8 cellular contexts compared by ENCODE assay signal in the genomic region with DNA sequence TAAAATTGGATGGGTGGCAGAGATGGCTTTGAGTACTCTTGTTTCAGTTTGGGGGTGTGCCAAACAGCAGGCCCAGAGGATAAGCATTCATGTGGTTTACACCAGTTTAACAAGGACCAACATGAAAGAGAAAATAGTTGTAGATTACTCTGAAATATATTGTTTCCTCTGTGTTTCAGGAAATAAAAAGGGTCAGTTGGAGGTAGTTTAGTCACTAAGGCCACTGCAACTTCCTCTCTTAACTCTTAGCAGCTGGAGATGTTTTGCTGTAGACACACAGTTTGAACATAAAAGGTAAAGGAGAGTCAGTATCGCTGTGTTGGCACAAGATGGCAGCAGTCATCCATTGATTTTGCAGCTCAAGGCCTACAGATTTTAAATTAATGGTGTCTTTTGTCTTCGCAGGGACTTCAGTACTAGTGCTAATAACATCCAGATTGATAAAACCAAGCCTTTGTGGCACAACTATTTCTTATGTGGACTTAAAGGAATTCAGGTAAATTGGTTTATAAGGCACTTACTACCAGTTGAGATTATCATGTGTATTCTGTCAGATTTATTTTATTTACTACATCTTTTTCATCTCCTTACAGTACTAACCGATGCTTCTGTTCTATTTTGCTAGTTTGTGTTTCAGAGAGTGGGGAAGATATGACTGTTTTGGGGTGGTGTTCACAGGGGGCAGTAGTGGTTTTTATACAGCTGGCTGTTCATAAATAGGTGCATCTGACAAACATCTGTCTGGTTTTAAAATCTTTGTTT.
A peak's percentile ranks its signal among the peaks of the same experiment; 100 is the strongest.
DNase-seq lines count a peak whose midpoint lies in the region; ATAC-seq and TF ChIP-seq lines count a peak whose summit lies in the region.

No MANE protein-coding gene starts in this region.

- TF ChIP-seq CTCF in epithelial cell of esophagus (IDR thresholded peaks at IDR 0.05; ENCODE audit: insufficient read depth, low read depth, low read length, missing control alignments) (peak; percentile 83), testis (IDR thresholded peaks at IDR 0.05) (peak; percentile 57 to 68 (median 61))

- H3K27ac ChIP-seq in testis = no peak overlapping the region

- H3K27me3 ChIP-seq in testis = no peaks in the 10 kb centered on the region

- H3K4me3 ChIP-seq in epithelial cell of esophagus (ENCODE audit: low read length) (no peak overlapping the region), testis (no peak overlapping the region)

- H3K36me3 Mint-ChIP-seq in activated CD4-positive, alpha-beta T cell treated with anti-CD3 and anti-CD28 coated beads, Interleukin-2, amount 10 ng/mL, durations not matched to agents 7 days and 5 days (ENCODE audit: low read depth) = peaks cover 29% of the 10 kb centered on the region

- POLR2A ChIA-PET in activated CD4-positive, alpha-beta T cell treated with anti-CD3 and anti-CD28 coated beads, Interleukin-2, amount 10 ng/mL, durations not matched to agents 7 days and 5 days (lab: Charles Lee) = no interaction called here

- peak overlapping the region; percentile 76 for H3K27ac Mint-ChIP-seq in activated CD4-positive, alpha-beta T cell treated with anti-CD3 and anti-CD28 coated beads, Interleukin-2, amount 10 ng/mL, durations not matched to agents 7 days and 5 days

- ATAC-seq in GM18870 (IDR thresholded peaks at IDR 0.05; ENCODE audit: unreplicated experiment) (peak; percentile 91), HG03108 (IDR thresholded peaks at IDR 0.05; ENCODE audit: unreplicated experiment) (peak; percentile 83)

- TF ChIP-seq POLR2A in testis (IDR thresholded peaks at IDR 0.05) = no peak

- no peaks in the 10 kb centered on the region for H3K27me3 Mint-ChIP-seq in activated CD4-positive, alpha-beta T cell treated with anti-CD3 and anti-CD28 coated beads, Interleukin-2, amount 10 ng/mL, durations not matched to agents 7 days and 5 days

- H3K9me3 ChIP-seq in testis = no peaks in the 10 kb centered on the region

- CTCF ChIA-PET in activated CD4-positive, alpha-beta T cell treated with anti-CD3 and anti-CD28 coated beads, Interleukin-2, amount 10 ng/mL, durations not matched to agents 7 days and 5 days (lab: Charles Lee) = interaction anchor here (0.5 to 3.6 kb wide), 11 partner anchors 10 to 948 kb away, joined by 3 to 16 read pairs (median 4); a partner anchor contains a TSS

- peaks cover 3% of the 10 kb centered on the region for H3K9me3 Mint-ChIP-seq in activated CD4-positive, alpha-beta T cell treated with anti-CD3 and anti-CD28 coated beads, Interleukin-2, amount 10 ng/mL, durations not matched to agents 7 days and 5 days

- H3K4me3 Mint-ChIP-seq in activated CD4-positive, alpha-beta T cell treated with anti-CD3 and anti-CD28 coated beads, Interleukin-2, amount 10 ng/mL, durations not matched to agents 7 days and 5 days = no peak overlapping the region

- peaks cover 14% of the 10 kb centered on the region for H3K4me1 Mint-ChIP-seq in activated CD4-positive, alpha-beta T cell treated with anti-CD3 and anti-CD28 coated beads, Interleukin-2, amount 10 ng/mL, durations not matched to agents 7 days and 5 days

- intact Hi-C loops in testis (cut with DNase I; ENCODE audit: low total_unique reads) = no loop called here

- no peaks in the 10 kb centered on the region for H3K4me1 ChIP-seq in testis

- H3K36me3 ChIP-seq in testis (ENCODE audit: low read depth, missing control alignments) = no peaks in the 10 kb centered on the region

- WGBS in testis, 2 donors = 45 to 64% methylated on average over 3 of the region's 3 CpGs

- peak; percentile 67 for DNase-seq in CD1c-positive myeloid dendritic cell (ENCODE audit: extremely low spot score)
- peak; percentile 51 for DNase-seq in NCI-H524 treated with DMSO at 0.1 percent for 48 hours (lab: John Stamatoyannopoulos, UW)
- DNase-seq in activated CD4-positive, alpha-beta T cell treated with anti-CD3 and anti-CD28 coated beads, Interleukin-2, amount 10 ng/mL, durations not matched to agents 7 days and 5 days = peak; percentile 67
- DNase-seq in epithelial cell of esophagus (ENCODE audit: low read depth) = peak; percentile 68
- peak; percentile 86 for DNase-seq in myocyte (ENCODE audit: low read depth)
- DNase-seq in testis = peak; percentile 55
